8 cellular contexts compared by ENCODE assay signal in genomic region chr16:13919330-13919682, GRCh38. TPM values are rescaled to one million over a fixed set of nuclear protein-coding genes. Genes with fewer than 3 reads are reported as not detected.
DNase-seq lines count a peak whose midpoint lies in the region; ATAC-seq, FAIRE-seq and TF ChIP-seq lines count a peak whose summit lies in the region.

No MANE protein-coding gene starts in this region.

- H3K27me3 Mint-ChIP-seq in natural killer cell (ENCODE audit: low read depth in 2 of 2), result peaks cover 8 to 15% of the 10 kb centered on the region in 2 donors

- H3K36me3 ChIP-seq in ES-I3 (ENCODE audit: insufficient read depth, low read length), result peaks cover 5% of the 10 kb centered on the region

- H3K4me3 ChIP-seq in NB4 (ENCODE audit: low read depth, low read length), result peak overlapping the region; percentile 85

- H3K4me3 Mint-ChIP-seq in natural killer cell, result peak overlapping the region; percentile 99

- H3K36me3 Mint-ChIP-seq in natural killer cell, result no peaks in the 10 kb centered on the region

- H3K9ac ChIP-seq in ES-I3 (ENCODE audit: low read depth, low read length), result peak overlapping the region; percentile 37

- DNase-seq in NB4 (ENCODE audit: low read depth) (no peak), natural killer cell (no peak)

- H3K9me3 ChIP-seq in ES-I3 (ENCODE audit: control insufficient read depth, insufficient read depth, low read length), result no peaks in the 10 kb centered on the region; the same call in 1 of the 2 replicates

- TF ChIP-seq POLR2A in NB4 (IDR thresholded peaks at IDR 0.05; ENCODE audit: extremely low read depth, insufficient read length), result no peak

- peak; percentile 10 for ATAC-seq in esophagus mucosa
- ATAC-seq in natural killer cell, result peak; percentile 11 to 31 (median 17)
- ATAC-seq in HG03378 (IDR thresholded peaks at IDR 0.05; ENCODE audit: unreplicated experiment), result no peak
- ATAC-seq in HG03520 (IDR thresholded peaks at IDR 0.05; ENCODE audit: unreplicated experiment), result no peak
- no peak for ATAC-seq in activated CD4-positive, CD25-positive, alpha-beta regulatory T cell treated with anti-CD3 and anti-CD28 coated beads, Interleukin-2, amount 50 U/mL, for 24 hours

- H3K9me3 Mint-ChIP-seq in natural killer cell, result no peaks in the 10 kb centered on the region

- H3K4me1 Mint-ChIP-seq in natural killer cell, result peaks cover 28 to 33% of the 10 kb centered on the region in 2 donors

- no peak for TF ChIP-seq CTCF in NB4 (IDR thresholded peaks at IDR 0.05; ENCODE audit: low read depth, low read length)
- TF ChIP-seq CTCF in natural killer cell (IDR thresholded peaks at IDR 0.05), result no peak

- intact Hi-C loops in natural killer cell (cut with micrococcal nuclease), result loop anchor here (1.0 kb wide), 1 partner anchor 366 kb away; no protein-coding TSS in a partner anchor

- H3K4me1 ChIP-seq in ES-I3 (ENCODE audit: insufficient read depth, low read length), result peaks cover 2% of the 10 kb centered on the region; the same call in 1 of the 2 replicates

- peak; percentile 56 for FAIRE-seq in TTC549 (lab: Jason Lieb, UNC)

- H3K27ac Mint-ChIP-seq in natural killer cell, result peak overlapping the region; percentile 96

RNA-seq across cellular contexts. Expression of gene ERCC4, which starts 0.6 kb away (rescaled TPM):
- total RNA-seq in esophagus mucosa, result 5.3 TPM
- total RNA-seq in natural killer cell, result 10 to 100 TPM in 1 of 3 donors, 1 to 10 TPM in 2; 7.3 to 11.9 (median 7.5) TPM

Comparison
In these comparisons a context has a peak if more than half of its experiments do, and no peak if none do; other contexts are left out.
1. ATAC-seq: peak in esophagus mucosa (single experiment) and natural killer cell (3 of 3); none in HG03378 (single experiment), HG03520 (single experiment) and activated CD4-positive, CD25-positive, alpha-beta regulatory T cell treated with anti-CD3 and anti-CD28 coated beads, Interleukin-2, amount 50 U/mL, for 24 hours (0 of 2).